13 cellular contexts compared by ENCODE assay signal in the genomic region with DNA sequence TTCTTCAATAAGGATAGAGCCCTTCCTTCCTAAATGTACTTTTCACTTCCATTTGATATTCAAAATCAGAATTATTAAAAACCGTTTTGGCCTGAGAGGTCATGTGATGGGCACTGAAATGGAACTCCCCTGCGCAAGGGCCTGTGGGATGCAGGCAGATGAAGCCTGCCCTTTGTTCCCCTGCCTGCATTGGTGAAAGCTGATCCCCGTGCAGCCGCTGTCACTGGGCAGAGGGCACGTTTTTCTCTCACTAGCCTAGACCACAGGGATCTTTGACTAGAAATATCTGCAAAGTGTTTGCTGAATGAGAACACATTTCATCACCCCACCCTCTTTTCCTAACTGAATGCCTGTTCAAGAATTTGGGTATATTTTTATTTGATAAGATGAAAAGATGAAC.
A peak's percentile ranks its signal among the peaks of the same experiment; 100 is the strongest.
DNase-seq lines count a peak whose midpoint lies in the region; ATAC-seq and TF ChIP-seq lines count a peak whose summit lies in the region.
"Had no signal": no experiment of that assay in that cellular context is flagged by ENCODE, and none has a peak within 500 bp of the region (broad histone marks: within the 10 kb centered on the region; RNA-seq: fewer than 3 reads in every experiment).

No MANE protein-coding gene starts in this region.

- no TSS peak for BruUV-seq in PC-3 (replicated peaks; lab: Mats Ljungman, UMichigan)

- intact Hi-C loops in PC-3 (cut with micrococcal nuclease): no loop called here

- peak overlapping the region; percentile 88 for H3K27ac ChIP-seq in brain microvascular endothelial cell
- H3K27ac ChIP-seq in neural progenitor cell: no peak overlapping the region
- no peak overlapping the region for H3K27ac ChIP-seq in PC-3 (ENCODE audit: low read length)
- H3K27ac ChIP-seq: RWPE1, skin epidermis had no signal

- H3K27me3 ChIP-seq in brain microvascular endothelial cell (replicated peaks): no peaks in the 10 kb centered on the region
- H3K27me3 ChIP-seq in neural progenitor cell: no peaks in the 10 kb centered on the region
- no peaks in the 10 kb centered on the region for H3K27me3 ChIP-seq in PC-3 (ENCODE audit: low read length)

- H3K9me3 ChIP-seq in neural progenitor cell (ENCODE audit: low read depth) (no peaks in the 10 kb centered on the region), PC-3 (ENCODE audit: low read length) (no peaks in the 10 kb centered on the region; the same call in 1 of the 2 replicates)

- H3K27me3 Mint-ChIP-seq in neural progenitor cell (ENCODE audit: insufficient read depth, low read depth): peaks cover 8% of the 10 kb centered on the region

- H3K9ac ChIP-seq in neural progenitor cell (no peak overlapping the region), PC-3 (ENCODE audit: low read length) (no peak overlapping the region)

- no peaks in the 10 kb centered on the region for H4K20me1 ChIP-seq in neural progenitor cell (ENCODE audit: low read depth)
- H4K20me1 ChIP-seq in PC-3 (ENCODE audit: low read length): no peaks in the 10 kb centered on the region

- H3F3A ChIP-seq in neural progenitor cell (ENCODE audit: low read depth) (peaks cover 31% of the 10 kb centered on the region), PC-3 (ENCODE audit: low read length, unreplicated experiment) (no peaks in the 10 kb centered on the region)

- ATAC-seq in HG02798 (IDR thresholded peaks at IDR 0.05; ENCODE audit: poor library complexity, unreplicated experiment) (no peak), HG03432 (IDR thresholded peaks at IDR 0.05; ENCODE audit: unreplicated experiment) (no peak), PC-3 (no peak)
- ATAC-seq: mucosa of descending colon had no signal

- H3K4me2 ChIP-seq in neural progenitor cell (peak overlapping the region; percentile 61), PC-3 (ENCODE audit: low read length) (no peak overlapping the region)

- POLR2A ChIA-PET in PC-3 (lab: Charles Lee; ENCODE audit: unreplicated experiment): no interaction called here

- peaks cover 10% of the 10 kb centered on the region for H3K9me3 Mint-ChIP-seq in neural progenitor cell

- DNase-seq in GM03348 (ENCODE audit: low spot score): peak; percentile 36
- DNase-seq in NCI-H146 treated with DMSO at 0.1 percent for 48 hours (lab: John Stamatoyannopoulos, UW; ENCODE audit: unreplicated experiment): peak; percentile 46
- DNase-seq in brain microvascular endothelial cell: peak; percentile 54
- DNase-seq in neural progenitor cell (ENCODE audit: low spot score): peak; percentile 60
- no peak for DNase-seq in activated T-cell treated with anti-CD3 and anti-CD28 coated beads, Interleukin-2, amount 50 U/mL, for 1 hour
- no peak for DNase-seq in PC-3
- DNase-seq: activated naive CD4-positive, alpha-beta T cell treated with anti-CD3 and anti-CD28 coated beads for 36 hours; mucosa of descending colon; NCI-H446 had no signal

- H3K36me3 Mint-ChIP-seq in neural progenitor cell: peaks cover 4% of the 10 kb centered on the region

- peak overlapping the region; percentile 6 for H3K4me3 Mint-ChIP-seq in neural progenitor cell
- H3K4me3 Mint-ChIP-seq: activated naive CD4-positive, alpha-beta T cell treated with anti-CD3 and anti-CD28 coated beads for 36 hours had no signal

- H3K36me3 ChIP-seq in brain microvascular endothelial cell (replicated peaks) (no peaks in the 10 kb centered on the region), neural progenitor cell (no peaks in the 10 kb centered on the region), PC-3 (ENCODE audit: low read depth, low read length) (no peaks in the 10 kb centered on the region)

- TF ChIP-seq CTCF in brain microvascular endothelial cell (IDR thresholded peaks at IDR 0.05; ENCODE audit: low read depth, low read length, missing control alignments) (no peak), neural progenitor cell (IDR thresholded peaks at IDR 0.05) (no peak), PC-3 (conservative IDR thresholded peaks at IDR 0.05; ENCODE audit: low read depth, low read length) (no peak)

- H3K4me1 ChIP-seq in neural progenitor cell (peaks cover 39% of the 10 kb centered on the region), PC-3 (ENCODE audit: insufficient read depth, low read length) (no peaks in the 10 kb centered on the region; the same call in 1 of the 2 replicates)

- in situ Hi-C loops in brain microvascular endothelial cell (cut with HindIII; ENCODE audit: low pct_ligation_motif_present, low sequenced_read_pairs): no loop called here

- H3K79me2 ChIP-seq in neural progenitor cell (ENCODE audit: low read depth) (no peaks in the 10 kb centered on the region), PC-3 (ENCODE audit: low read length) (no peaks in the 10 kb centered on the region)

- peak overlapping the region; percentile 92 for H3K27ac Mint-ChIP-seq in neural progenitor cell
- H3K27ac Mint-ChIP-seq: activated naive CD4-positive, alpha-beta T cell treated with anti-CD3 and anti-CD28 coated beads for 36 hours had no signal

- H2AFZ ChIP-seq in neural progenitor cell (replicated peaks) (peak overlapping the region; percentile 87), PC-3 (ENCODE audit: low read length) (no peak overlapping the region)

- CTCF ChIA-PET in PC-3 (lab: Charles Lee): no interaction called here

- no peaks in the 10 kb centered on the region for H3K9me2 ChIP-seq in PC-3 (replicated peaks; ENCODE audit: low read length)

- peaks cover 39% of the 10 kb centered on the region for H3K4me1 Mint-ChIP-seq in neural progenitor cell

- H3K4me3 ChIP-seq in brain microvascular endothelial cell (ENCODE audit: low read depth, low read length): no peak overlapping the region
- H3K4me3 ChIP-seq in neural progenitor cell: no peak overlapping the region
- no peak overlapping the region for H3K4me3 ChIP-seq in PC-3 (ENCODE audit: low read length)
- H3K4me3 ChIP-seq: mucosa of descending colon, skin epidermis had no signal

Comparison
In these comparisons a context has a peak if more than half of its experiments do, and no peak if none do; other contexts are left out.
1. DNase-seq: peak in GM03348 (single experiment), NCI-H146 treated with DMSO at 0.1 percent for 48 hours (single experiment), brain microvascular endothelial cell (single experiment) and neural progenitor cell (single experiment); none in activated T-cell treated with anti-CD3 and anti-CD28 coated beads, Interleukin-2, amount 50 U/mL, for 1 hour (single experiment) and PC-3 (single experiment).